Comparison of ENCODE assay signal across 22 cellular contexts in the genomic region with DNA sequence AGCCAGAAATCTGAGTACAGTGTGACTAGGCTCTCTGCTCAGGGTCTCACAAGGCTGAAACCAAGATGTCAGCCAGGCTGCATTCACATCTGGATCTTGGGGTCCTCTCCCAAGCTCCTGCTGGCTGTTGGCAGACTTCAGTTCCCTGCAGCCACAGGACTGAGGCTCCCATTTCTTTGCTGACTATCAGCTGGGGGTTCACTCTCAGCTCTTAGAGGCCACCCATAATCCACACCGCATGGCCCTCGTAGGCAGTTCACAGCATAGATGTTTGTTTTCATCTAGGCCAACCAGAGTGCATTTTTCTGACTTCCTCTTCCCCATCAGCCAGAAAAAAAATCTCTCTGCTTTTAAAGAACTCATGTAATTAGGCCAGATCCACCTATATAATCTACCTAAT.
"Had no signal": no experiment of that assay in that cellular context is flagged by ENCODE, and none has a peak within 500 bp of the region (broad histone marks: within the 10 kb centered on the region; RNA-seq: fewer than 3 reads in every experiment).

No MANE protein-coding gene starts in this region.

- FAIRE-seq: pancreas, small intestine had no signal

- ATAC-seq: natural killer cell; right cardiac atrium; stimulated activated effector memory CD8-positive, alpha-beta T cell treated with anti-CD3 and anti-CD28 coated beads, Interleukin-12 subunit alpha, Interleukin-12 subunit beta, amount 100 ng/mL, for 72 hours had no signal

- H3K27ac ChIP-seq: left ventricle myocardium inferior, pancreas, prostate gland, sigmoid colon, spleen, suprapubic skin, thoracic aorta, tibial artery, uterus had no signal

- DNase-seq: islet precursor cell; left ventricle myocardium inferior; mesendoderm; naive B cell; natural killer cell; nucleus accumbens; pancreas; retina; right cardiac atrium; sigmoid colon; small intestine; spleen; stimulated activated CD4-positive, alpha-beta T cell treated with anti-CD3 and anti-CD28 coated beads, Interleukin-4, amount 100 ng/mL, for 24 hours; stimulated activated naive CD4-positive, alpha-beta T cell; tibial artery; trophoblast cell; uterus had no signal

- H3K4me3 ChIP-seq: left ventricle myocardium inferior, lung, pancreas, prostate gland, sigmoid colon, spleen, suprapubic skin, thoracic aorta, tibial artery, uterus had no signal

- H3K9me3 ChIP-seq: left ventricle myocardium inferior, pancreas, prostate gland, sigmoid colon, spleen, suprapubic skin, thoracic aorta, tibial artery, uterus had no signal

- H3K4me1 ChIP-seq: left ventricle myocardium inferior, pancreas, prostate gland, sigmoid colon, spleen, suprapubic skin, tibial artery, uterus had no signal

- H3K36me3 ChIP-seq: left ventricle myocardium inferior, pancreas, prostate gland, sigmoid colon, spleen, suprapubic skin, thoracic aorta, tibial artery, uterus had no signal

- H3K27me3 ChIP-seq: sigmoid colon, spleen, suprapubic skin, tibial artery, uterus had no signal
